Comparison of ENCODE assay signal across 8 cellular contexts in genomic region chr19:12723643-12724426, GRCh38. TPM values are rescaled to one million over a fixed set of nuclear protein-coding genes. Genes with fewer than 3 reads are reported as not detected.
A peak's percentile ranks its signal among the peaks of the same experiment; 100 is the strongest.
DNase-seq lines count a peak whose midpoint lies in the region; ATAC-seq, FAIRE-seq and TF ChIP-seq lines count a peak whose summit lies in the region.

Gene TNPO2, minus strand, starts transcription at chr19:12723932. Its CDS starts 2,955 bp downstream, at chr19:12720977.

- WGBS in pancreas, 2 donors = 6 to 8% methylated on average over 28 of the region's 28 CpGs
- WGBS in transverse colon (ENCODE audit: low coverage in 1 of 2), 2 donors = 4 to 13% methylated on average over 6 to 28 of the region's 28 CpGs

- H3K27me3 ChIP-seq in pancreas = no peaks in the 10 kb centered on the region
- H3K27me3 ChIP-seq in transverse colon = no peaks in the 10 kb centered on the region

- FAIRE-seq in pancreas (lab: Jason Lieb, UNC) = no peak

- H3K27me3 Mint-ChIP-seq in activated naive CD8-positive, alpha-beta T cell = no peaks in the 10 kb centered on the region

- no peak for TF ChIP-seq EP300 in transverse colon (IDR thresholded peaks at IDR 0.05; ENCODE audit: low read depth)

- in situ Hi-C loops in transverse colon (cut with MboI; ENCODE audit: low pct_ligation_motif_present in 1 of 4, low pct_unique_long_range_greater_than_20kb in 1 of 4, low sequenced_read_pairs in 3 of 4) = no loop called here

- no peaks in the 10 kb centered on the region for H3K9me3 Mint-ChIP-seq in activated naive CD8-positive, alpha-beta T cell (ENCODE audit: low read depth)

- peak within 1 kb of the TSS; percentile 92 for H3K27ac ChIP-seq in SK-N-MC
- peak within 1 kb of the TSS; percentile 32 to 77 (median 56) for H3K27ac ChIP-seq in pancreas
- peak within 1 kb of the TSS; percentile 92 to 98 (median 96) for H3K27ac ChIP-seq in transverse colon

- no peaks in the 10 kb centered on the region for H3K9me3 ChIP-seq in ES-I3 (ENCODE audit: control insufficient read depth, insufficient read depth, low read length)
- no peaks in the 10 kb centered on the region for H3K9me3 ChIP-seq in SK-N-MC (ENCODE audit: low read depth, low read length)
- H3K9me3 ChIP-seq in pancreas = no peaks in the 10 kb centered on the region
- no peaks in the 10 kb centered on the region for H3K9me3 ChIP-seq in transverse colon

- H3K36me3 ChIP-seq in ES-I3 (ENCODE audit: insufficient read depth, low read length) (peaks cover 3% of the 10 kb centered on the region; the same call in 1 of the 2 replicates), SK-N-MC (ENCODE audit: insufficient read depth, low read length) (peaks cover 27% of the 10 kb centered on the region), pancreas (peaks cover 0 to under 1% (median 0%) of the 10 kb centered on the region in 3 donors), transverse colon (peaks cover 0 to 5% (median 0%) of the 10 kb centered on the region in 4 donors)

- H3K9ac ChIP-seq in ES-I3 (ENCODE audit: low read depth, low read length) (peak within 1 kb of the TSS; percentile 83), SK-N-MC (ENCODE audit: insufficient read length) (peak within 1 kb of the TSS; percentile 100)

- no peak for TF ChIP-seq CTCF in pancreas (IDR thresholded peaks at IDR 0.05)
- no peak for TF ChIP-seq CTCF in transverse colon (IDR thresholded peaks at IDR 0.05)

- intact Hi-C loops in Right ventricle myocardium inferior (cut with DNase I) (loop anchor here (1.0 to 5.0 kb wide), 2 partner anchors 10 to 42 kb away; partner anchors contain the start of genes DHPS and TRIR), pancreas (cut with DNase I) (no loop called here), transverse colon (cut with DNase I; ENCODE audit: low total_unique reads) (no loop called here)

- TF ChIP-seq POLR2A in transverse colon (IDR thresholded peaks at IDR 0.05) = no peak

- peak within 1 kb of the TSS; percentile 97 for H3K27ac Mint-ChIP-seq in activated naive CD8-positive, alpha-beta T cell

- peak; percentile 45 for ATAC-seq in Right ventricle myocardium inferior
- peak; percentile 51 to 70 (median 63) for ATAC-seq in pancreas

- DNase-seq in M059J (ENCODE audit: low read depth) (peak; percentile 77), SK-N-MC (ENCODE audit: low read depth, low spot score) (no peak), Right ventricle myocardium inferior (ENCODE audit: missing footprints) (no peak), pancreas (peak in 4 of 6 donors; percentile 47 to 58 (median 54)), transverse colon (peak; percentile 69), GOT3 (lab: John Stamatoyannopoulos, UW) (no peak)

- peaks cover 4% of the 10 kb centered on the region; the same call in 1 of the 2 replicates for H3K4me1 ChIP-seq in ES-I3 (ENCODE audit: insufficient read depth, low read length)
- peaks cover 0 to 19% (median 8%) of the 10 kb centered on the region in 3 donors for H3K4me1 ChIP-seq in pancreas
- H3K4me1 ChIP-seq in transverse colon = peaks cover 14 to 46% (median 29%) of the 10 kb centered on the region in 4 donors

- peaks cover 20% of the 10 kb centered on the region for H3K4me1 Mint-ChIP-seq in activated naive CD8-positive, alpha-beta T cell (ENCODE audit: low read depth)

- H3K4me3 Mint-ChIP-seq in activated naive CD8-positive, alpha-beta T cell = peak within 1 kb of the TSS; percentile 99

- H3K36me3 Mint-ChIP-seq in activated naive CD8-positive, alpha-beta T cell = peaks cover 10% of the 10 kb centered on the region

- peak within 1 kb of the TSS; percentile 97 for H3K4me3 ChIP-seq in SK-N-MC
- peak within 1 kb of the TSS; percentile 51 to 73 (median 54) for H3K4me3 ChIP-seq in pancreas
- peak within 1 kb of the TSS; percentile 29 to 99 (median 90) for H3K4me3 ChIP-seq in transverse colon

RNA-seq across cellular contexts. Expression of gene TNPO2, which starts in this region (rescaled TPM):
- 32.3 and 40.2 TPM in 2 replicates for total RNA-seq in M059J (2014; rRNA removed; shearing (Covaris generic))
- total RNA-seq in Right ventricle myocardium inferior = 35.1 TPM
- total RNA-seq in pancreas = 10 to 100 TPM; 15.7 to 29.5 (median 20.8) TPM
- 10 to 100 TPM; 29.0 to 37.2 TPM for polyA plus RNA-seq in pancreas
- 100 to 1,000 TPM in 1 of 4 donors, 10 to 100 TPM in 3; 39.2 to 128 (median 62.7) TPM for total RNA-seq in transverse colon

Comparison
In these comparisons a context has a peak if more than half of its experiments do, and no peak if none do; other contexts are left out.
1. DNase-seq: peak in M059J (single experiment), pancreas (4 of 6) and transverse colon (single experiment); none in SK-N-MC (single experiment), Right ventricle myocardium inferior (single experiment) and GOT3 (single experiment).
2. Peak in every context shown above with its lines, with median percentiles within 50 percentile points of each other: H3K27ac ChIP-seq and H3K4me3 ChIP-seq.